1 cellular context compared by ENCODE assay signal in the genomic region with DNA sequence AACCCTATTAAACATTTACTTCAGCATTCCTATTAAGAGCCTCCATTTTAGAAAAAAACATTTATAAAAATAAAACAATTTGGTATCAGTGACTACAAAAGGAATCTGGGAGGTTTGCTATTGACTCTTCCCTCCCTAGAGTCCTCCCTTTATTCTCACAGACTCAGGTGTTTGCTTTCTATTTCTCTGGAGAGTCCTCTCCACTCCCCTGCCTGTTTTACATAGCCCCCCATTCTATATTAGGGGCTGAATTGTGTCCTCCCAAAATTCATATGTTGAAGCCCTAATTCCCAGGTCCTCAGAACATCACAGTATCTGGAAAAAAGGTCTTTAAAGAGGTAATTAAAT.
TF ChIP-seq lines count a peak whose summit lies in the region.

No MANE protein-coding gene starts in this region.

TF ChIP-seq in GM12878, 131 proteins besides CTCF, POLR2A, EP300 and RAD21 (continued from another document):
- TF ChIP-seq, protein P1, sequence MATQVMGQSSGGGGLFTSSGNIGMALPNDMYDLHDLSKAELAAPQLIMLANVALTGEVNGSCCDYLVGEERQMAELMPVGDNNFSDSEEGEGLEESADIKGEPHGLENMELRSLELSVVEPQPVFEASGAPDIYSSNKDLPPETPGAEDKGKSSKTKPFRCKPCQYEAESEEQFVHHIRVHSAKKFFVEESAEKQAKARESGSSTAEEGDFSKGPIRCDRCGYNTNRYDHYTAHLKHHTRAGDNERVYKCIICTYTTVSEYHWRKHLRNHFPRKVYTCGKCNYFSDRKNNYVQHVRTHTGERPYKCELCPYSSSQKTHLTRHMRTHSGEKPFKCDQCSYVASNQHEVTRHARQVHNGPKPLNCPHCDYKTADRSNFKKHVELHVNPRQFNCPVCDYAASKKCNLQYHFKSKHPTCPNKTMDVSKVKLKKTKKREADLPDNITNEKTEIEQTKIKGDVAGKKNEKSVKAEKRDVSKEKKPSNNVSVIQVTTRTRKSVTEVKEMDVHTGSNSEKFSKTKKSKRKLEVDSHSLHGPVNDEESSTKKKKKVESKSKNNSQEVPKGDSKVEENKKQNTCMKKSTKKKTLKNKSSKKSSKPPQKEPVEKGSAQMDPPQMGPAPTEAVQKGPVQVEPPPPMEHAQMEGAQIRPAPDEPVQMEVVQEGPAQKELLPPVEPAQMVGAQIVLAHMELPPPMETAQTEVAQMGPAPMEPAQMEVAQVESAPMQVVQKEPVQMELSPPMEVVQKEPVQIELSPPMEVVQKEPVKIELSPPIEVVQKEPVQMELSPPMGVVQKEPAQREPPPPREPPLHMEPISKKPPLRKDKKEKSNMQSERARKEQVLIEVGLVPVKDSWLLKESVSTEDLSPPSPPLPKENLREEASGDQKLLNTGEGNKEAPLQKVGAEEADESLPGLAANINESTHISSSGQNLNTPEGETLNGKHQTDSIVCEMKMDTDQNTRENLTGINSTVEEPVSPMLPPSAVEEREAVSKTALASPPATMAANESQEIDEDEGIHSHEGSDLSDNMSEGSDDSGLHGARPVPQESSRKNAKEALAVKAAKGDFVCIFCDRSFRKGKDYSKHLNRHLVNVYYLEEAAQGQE (IDR thresholded peaks at IDR 0.05; ENCODE audit: low read depth, low read length), result no peak
- TF ChIP-seq E2F4 (IDR thresholded peaks at IDR 0.05; ENCODE audit: low read depth, low read length) (no peak), ATF7 (IDR thresholded peaks at IDR 0.05; ENCODE audit: low read depth) (no peak)
TF ChIP-seq in GM12878: peak in this region for 0.
